Comparison of ENCODE assay signal across 25 cellular contexts in genomic region chr2:15738225-15738546, GRCh38.
"Had no signal": no experiment of that assay in that cellular context is flagged by ENCODE, and none has a peak within 500 bp of the region (broad histone marks: within the 10 kb centered on the region; RNA-seq: fewer than 3 reads in every experiment).

No MANE protein-coding gene starts in this region.

- H3K27me3 ChIP-seq: neutrophil, right atrium auricular region, right lobe of liver, stomach, testis, thyroid gland, transverse colon, upper lobe of left lung, vagina had no signal

- DNase-seq: hypothalamus; immature natural killer cell; left ventricle myocardium inferior; midbrain; mucosa of descending colon; naive thymus-derived CD4-positive, alpha-beta T cell; occipital lobe; right lobe of liver; stimulated activated CD4-positive, alpha-beta T cell treated with anti-CD3 and anti-CD28 coated beads, Interleukin-1b, Interleukin-23, amount 100 ng/mL, for 48 hours; stimulated activated CD4-positive, alpha-beta T cell treated with anti-CD3 and anti-CD28 coated beads, Interleukin-2, amount 100 ng/mL, for 48 hours; stimulated activated CD4-positive, alpha-beta T cell treated with anti-CD3 and anti-CD28 coated beads, Interleukin-4, amount 100 ng/mL, for 4 hours; stimulated activated CD8-positive, alpha-beta memory T cell treated with anti-CD3 and anti-CD28 coated beads, Interleukin-4, amount 100 ng/mL, for 48 hours; stimulated activated naive B cell treated with anti-CD40 and anti-IgM and Interleukin-4, amounts not matched to agents 10 μg/mL and 1 μg/mL and 100 μg/mL, for 72 hours; stimulated activated naive CD8-positive, alpha-beta T cell treated with anti-CD3 and anti-CD28 coated beads, Interleukin-15, Interleukin-2, amounts not matched to agents 100 U/mL and 50 U/mL, for 24 hours; stomach; testis; thyroid gland; transverse colon; upper lobe of left lung had no signal

- H3K4me1 ChIP-seq: parathyroid adenoma had no signal

- H3K79me2 ChIP-seq: parathyroid adenoma had no signal

- H3K4me3 ChIP-seq: left ventricle myocardium inferior, lung, mucosa of descending colon, right atrium auricular region, right lobe of liver, smooth muscle cell, stomach, testis, thyroid gland, transverse colon, upper lobe of left lung, vagina had no signal

- H3K9ac ChIP-seq: parathyroid adenoma had no signal

- H3K4me2 ChIP-seq: smooth muscle cell had no signal

- H3K27ac ChIP-seq: left ventricle myocardium inferior, neutrophil, parathyroid adenoma, right atrium auricular region, right lobe of liver, stomach, testis, thyroid gland, transverse colon, upper lobe of left lung, vagina had no signal

- H3K36me3 ChIP-seq: left ventricle myocardium inferior, neutrophil, right atrium auricular region, right lobe of liver, stomach, thyroid gland, transverse colon, upper lobe of left lung, vagina had no signal
